ENCODE assay signal across 8 cellular contexts in the genomic region with DNA sequence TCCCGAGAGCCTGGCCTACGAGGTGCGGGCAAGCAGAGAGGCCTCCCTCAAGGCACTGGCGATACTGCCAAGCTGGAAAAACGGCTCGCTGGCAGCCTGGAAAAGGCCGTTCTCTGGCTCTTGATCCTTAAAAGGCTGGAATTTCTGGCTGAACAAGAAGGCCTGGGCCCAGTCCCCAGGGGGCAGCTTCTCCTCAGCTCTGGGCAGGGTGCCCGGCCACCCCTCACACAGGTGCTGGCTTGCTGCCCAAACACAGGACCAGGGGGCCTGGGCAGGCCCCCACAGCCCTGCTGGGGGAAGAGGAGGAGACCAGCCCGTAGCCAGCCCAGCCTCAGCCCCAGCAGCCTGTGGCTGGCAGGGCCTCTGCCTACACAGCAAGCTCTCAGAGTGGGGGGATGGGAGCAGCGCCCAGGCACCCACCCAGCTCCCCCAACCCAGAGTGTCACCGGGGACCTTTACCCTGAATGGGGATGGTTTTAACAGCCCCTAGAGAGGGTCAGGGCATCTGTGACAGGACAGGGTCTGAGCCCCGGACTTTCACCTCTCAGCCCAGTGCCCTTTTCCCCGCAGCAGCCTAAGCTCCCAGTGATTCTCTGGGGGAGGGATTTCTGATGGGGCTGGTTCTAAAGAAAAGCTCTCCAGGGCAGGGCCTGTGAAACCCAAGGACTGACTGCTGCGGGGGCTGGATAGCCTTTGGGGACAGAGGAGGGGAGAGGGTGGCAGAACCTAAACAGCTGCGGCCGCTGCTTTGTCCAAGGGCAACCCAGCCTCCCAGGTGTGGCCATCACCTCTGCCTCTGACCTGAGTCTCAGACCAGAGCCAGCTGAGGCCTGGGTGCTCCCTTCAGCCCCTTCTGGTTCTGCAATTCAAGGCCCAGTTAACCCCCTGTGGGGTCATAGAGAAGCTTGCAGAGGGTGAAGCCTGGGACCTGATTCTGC. TPM values are rescaled to one million over a fixed set of nuclear protein-coding genes. Genes with fewer than 3 reads are reported as not detected.
DNase-seq lines count a peak whose midpoint lies in the region; ATAC-seq, FAIRE-seq and TF ChIP-seq lines count a peak whose summit lies in the region.

No MANE protein-coding gene starts in this region.

- H3K4me3 Mint-ChIP-seq in nephron (no peak overlapping the region), glutamatergic neuron (ENCODE audit: unreplicated experiment) (no peak overlapping the region)

- no peak for TF ChIP-seq RAD21 in HCT116 (IDR thresholded peaks at IDR 0.05; ENCODE audit: low read depth)

- ATAC-seq in HCT116 (peak; percentile 35), Panc1 (peak; percentile 77), GM18520 (IDR thresholded peaks at IDR 0.05; ENCODE audit: unreplicated experiment) (no peak), GM19328 (IDR thresholded peaks at IDR 0.05; ENCODE audit: unreplicated experiment) (no peak)

- no peaks in the 10 kb centered on the region for H3K9me2 ChIP-seq in HCT116 (ENCODE audit: insufficient read depth)

- CTCF ChIA-PET in HCT116 (lab: Charles Lee) (no interaction called here), Panc1 (lab: Charles Lee) (interaction anchor here (0.5 to 0.9 kb wide), 3 partner anchors 40 to 49 kb away, joined by 3 to 7 read pairs (median 3); no protein-coding TSS in a partner anchor)

- no peaks in the 10 kb centered on the region for H3K36me3 Mint-ChIP-seq in nephron (ENCODE audit: low read depth)
- no peaks in the 10 kb centered on the region for H3K36me3 Mint-ChIP-seq in glutamatergic neuron (ENCODE audit: unreplicated experiment)

- no peak for FAIRE-seq in D721Med (lab: Jason Lieb, UNC)

- peaks cover 13% of the 10 kb centered on the region for H3K27me3 Mint-ChIP-seq in nephron (ENCODE audit: low read depth)
- peaks cover 7% of the 10 kb centered on the region for H3K27me3 Mint-ChIP-seq in glutamatergic neuron (ENCODE audit: unreplicated experiment)

- RAD21 ChIA-PET in HCT116 (lab: Charles Lee; ENCODE audit: low non-redundant PET in 1 of 2, low total read pairs in 2 of 2, uncharacterized antibody in 2 of 2, unreplicated experiment in 2 of 2), result no interaction called here

- in situ Hi-C loops in Panc1 (cut with HindIII; ENCODE audit: low pct_unique_long_range_greater_than_20kb, low sequenced_read_pairs), result no loop called here

- DNase-seq in HCT116 (ENCODE audit: low read depth, low spot score), result no peak
- no peak for DNase-seq in Panc1 (ENCODE audit: low read depth, low spot score)
- DNase-seq in epithelial cell of prostate (ENCODE audit: low read depth, low spot score), result no peak
- DNase-seq in glutamatergic neuron, result no peak
- DNase-seq in D721Med (ENCODE audit: insufficient read length, low spot score), result no peak

- no peaks in the 10 kb centered on the region for H4K20me1 ChIP-seq in HCT116 (ENCODE audit: insufficient read depth)

- peak overlapping the region; percentile 10; the same call in 1 of the 2 replicates for H3K4me2 ChIP-seq in HCT116 (ENCODE audit: low read length)

- BruUV-seq in HCT116 (replicated peaks; lab: Mats Ljungman, UMichigan) (no TSS peak), Panc1 (replicated peaks; lab: Mats Ljungman, UMichigan) (no TSS peak)

- no peak for TF ChIP-seq POLR2A in HCT116 (IDR thresholded peaks at IDR 0.05; ENCODE audit: borderline replicate concordance, extremely low read depth, insufficient read depth, insufficient read length)

- H3K9me3 Mint-ChIP-seq in nephron (no peaks in the 10 kb centered on the region), glutamatergic neuron (ENCODE audit: unreplicated experiment) (peaks cover 2% of the 10 kb centered on the region)

- H3K27me3 ChIP-seq in HCT116 (ENCODE audit: insufficient read depth, low read length) (no peaks in the 10 kb centered on the region), Panc1 (ENCODE audit: control insufficient read depth, insufficient read depth, low read length) (no peaks in the 10 kb centered on the region)

- H3K27ac ChIP-seq in HCT116 (ENCODE audit: low read depth, low read length) (peak overlapping the region; percentile 4; the same call in 1 of the 2 replicates), Panc1 (ENCODE audit: low read length) (peak overlapping the region; percentile 82), epithelial cell of prostate (peak overlapping the region; percentile 98)

- no peaks in the 10 kb centered on the region for H3K36me3 ChIP-seq in HCT116 (ENCODE audit: control insufficient read depth in 1 of 2, insufficient read depth in 2 of 2, low read length in 2 of 2)
- no peaks in the 10 kb centered on the region for H3K36me3 ChIP-seq in Panc1 (ENCODE audit: control insufficient read depth, insufficient read depth, low read length)

- H3K79me2 ChIP-seq in HCT116 (ENCODE audit: insufficient read depth, low read length), result no peaks in the 10 kb centered on the region

- H3K9me3 ChIP-seq in HCT116 (ENCODE audit: control insufficient read depth in 1 of 2, insufficient read depth in 1 of 2, low read depth in 1 of 2, low read length in 2 of 2) (no peaks in the 10 kb centered on the region), Panc1 (ENCODE audit: control insufficient read depth, insufficient read depth, low read depth, low read length) (no peaks in the 10 kb centered on the region)

- intact Hi-C loops in HCT116 (cut with micrococcal nuclease) (no loop called here), Panc1 (cut with micrococcal nuclease; ENCODE audit: unreplicated experiment) (no loop called here)

- peaks cover 74% of the 10 kb centered on the region for H3K4me1 Mint-ChIP-seq in nephron
- H3K4me1 Mint-ChIP-seq in glutamatergic neuron (ENCODE audit: low read depth, unreplicated experiment), result peaks cover 19% of the 10 kb centered on the region

- H3K9ac ChIP-seq in HCT116 (ENCODE audit: low read length), result 0 out of 2 replicates have a peak overlapping the region, but pooled peaks have one; percentile 1

- TF ChIP-seq CTCF in HCT116 (IDR thresholded peaks at IDR 0.05 in 2 of 3, conservative IDR thresholded peaks at IDR 0.05 in 1 of 3; ENCODE audit: borderline replicate concordance in 1 of 3, insufficient read depth in 1 of 3, low read depth in 2 of 3, low read length in 2 of 3), result no peak
- TF ChIP-seq CTCF in Panc1 (IDR thresholded peaks at IDR 0.05), result no peak
- TF ChIP-seq CTCF in nephron (IDR thresholded peaks at IDR 0.05; ENCODE audit: unreplicated experiment in 3 of 3), result no peak
- no peak for TF ChIP-seq CTCF in glutamatergic neuron (IDR thresholded peaks at IDR 0.05; ENCODE audit: partially characterized antibody, unreplicated experiment)
- TF ChIP-seq CTCF in D721Med (IDR thresholded peaks at IDR 0.05; ENCODE audit: insufficient read depth, missing control alignments), result no peak

- H3K27ac Mint-ChIP-seq in nephron (peak overlapping the region; percentile 91 to 95 (median 92)), glutamatergic neuron (ENCODE audit: unreplicated experiment) (no peak overlapping the region)

- H3K4me3 ChIP-seq in HCT116 (replicated peaks in 1 of 2; ENCODE audit: low read depth in 1 of 2, low read length in 2 of 2) (no peak overlapping the region), Panc1 (ENCODE audit: low read depth in 2 of 2, low read length in 2 of 2) (no peak overlapping the region)

- H2AFZ ChIP-seq in HCT116 (ENCODE audit: low read depth, low read length, poor library complexity, severe bottlenecking), result no peak overlapping the region

- H3K4me1 ChIP-seq in HCT116 (ENCODE audit: control insufficient read depth in 1 of 2, insufficient read depth in 2 of 2, low read length in 2 of 2), result peaks cover 24 to 29% of the 10 kb centered on the region in 2 experiments
- peaks cover 38% of the 10 kb centered on the region for H3K4me1 ChIP-seq in Panc1 (ENCODE audit: control insufficient read depth, insufficient read depth, low read length)

- POLR2A ChIA-PET in HCT116 (lab: Charles Lee), result interaction anchor here (1.1 to 3.4 kb wide), 2 partner anchors 13 to 38 kb away, joined by 3 to 28 read pairs; a partner anchor contains a TSS
- POLR2A ChIA-PET in Panc1 (lab: Charles Lee), result interaction anchor here (0.6 to 0.7 kb wide), 2 partner anchors 8 to 21 kb away, joined by 4 to 7 read pairs; no protein-coding TSS in a partner anchor

TF ChIP-seq in HCT116, 20 proteins besides CTCF, POLR2A, EP300 and RAD21:
- TF ChIP-seq FOSL1 (IDR thresholded peaks at IDR 0.05; ENCODE audit: low read depth) (no peak), SRF (IDR thresholded peaks at IDR 0.05; ENCODE audit: low read depth) (no peak), POLR2AphosphoS5 (IDR thresholded peaks at IDR 0.05; ENCODE audit: low read depth, low read length) (no peak), ZFX (IDR thresholded peaks at IDR 0.05) (peak; percentile 52; the same call in 1 of the 2 replicates), EZH2phosphoT487 (IDR thresholded peaks at IDR 0.05; ENCODE audit: borderline replicate concordance) (no peak)
- TF ChIP-seq, protein P1, sequence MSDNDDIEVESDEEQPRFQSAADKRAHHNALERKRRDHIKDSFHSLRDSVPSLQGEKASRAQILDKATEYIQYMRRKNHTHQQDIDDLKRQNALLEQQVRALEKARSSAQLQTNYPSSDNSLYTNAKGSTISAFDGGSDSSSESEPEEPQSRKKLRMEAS (IDR thresholded peaks at IDR 0.05), result no peak
- TF ChIP-seq, protein P2, sequence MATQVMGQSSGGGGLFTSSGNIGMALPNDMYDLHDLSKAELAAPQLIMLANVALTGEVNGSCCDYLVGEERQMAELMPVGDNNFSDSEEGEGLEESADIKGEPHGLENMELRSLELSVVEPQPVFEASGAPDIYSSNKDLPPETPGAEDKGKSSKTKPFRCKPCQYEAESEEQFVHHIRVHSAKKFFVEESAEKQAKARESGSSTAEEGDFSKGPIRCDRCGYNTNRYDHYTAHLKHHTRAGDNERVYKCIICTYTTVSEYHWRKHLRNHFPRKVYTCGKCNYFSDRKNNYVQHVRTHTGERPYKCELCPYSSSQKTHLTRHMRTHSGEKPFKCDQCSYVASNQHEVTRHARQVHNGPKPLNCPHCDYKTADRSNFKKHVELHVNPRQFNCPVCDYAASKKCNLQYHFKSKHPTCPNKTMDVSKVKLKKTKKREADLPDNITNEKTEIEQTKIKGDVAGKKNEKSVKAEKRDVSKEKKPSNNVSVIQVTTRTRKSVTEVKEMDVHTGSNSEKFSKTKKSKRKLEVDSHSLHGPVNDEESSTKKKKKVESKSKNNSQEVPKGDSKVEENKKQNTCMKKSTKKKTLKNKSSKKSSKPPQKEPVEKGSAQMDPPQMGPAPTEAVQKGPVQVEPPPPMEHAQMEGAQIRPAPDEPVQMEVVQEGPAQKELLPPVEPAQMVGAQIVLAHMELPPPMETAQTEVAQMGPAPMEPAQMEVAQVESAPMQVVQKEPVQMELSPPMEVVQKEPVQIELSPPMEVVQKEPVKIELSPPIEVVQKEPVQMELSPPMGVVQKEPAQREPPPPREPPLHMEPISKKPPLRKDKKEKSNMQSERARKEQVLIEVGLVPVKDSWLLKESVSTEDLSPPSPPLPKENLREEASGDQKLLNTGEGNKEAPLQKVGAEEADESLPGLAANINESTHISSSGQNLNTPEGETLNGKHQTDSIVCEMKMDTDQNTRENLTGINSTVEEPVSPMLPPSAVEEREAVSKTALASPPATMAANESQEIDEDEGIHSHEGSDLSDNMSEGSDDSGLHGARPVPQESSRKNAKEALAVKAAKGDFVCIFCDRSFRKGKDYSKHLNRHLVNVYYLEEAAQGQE (IDR thresholded peaks at IDR 0.05; ENCODE audit: low read depth), result no peak

RNA-seq across cellular contexts. Expression of a gene that starts 38.6 kb away (rescaled TPM):
- total RNA-seq in HCT116 (2021; ENCODE audit: unreplicated experiment) (86.0 TPM), Panc1 (2021; ENCODE audit: unreplicated experiment) (117 TPM), glutamatergic neuron (ENCODE audit: unreplicated experiment) (78.7 TPM)
- 57.2 and 74.9 TPM in 2 replicates for polyA plus RNA-seq in HCT116 (2012)
- 82.6 TPM for polyA plus RNA-seq in Panc1 (2012; ENCODE audit: insufficient read length)

Comparison
In these comparisons a context has a peak if more than half of its experiments do, and no peak if none do; other contexts are left out.
1. ATAC-seq: peak in HCT116 (single experiment) and Panc1 (single experiment); none in GM18520 (single experiment) and GM19328 (single experiment).
2. H3K27ac ChIP-seq: peak in every context shown above with its lines; median percentile 98 in epithelial cell of prostate; 82 in Panc1; 4 in HCT116.